8 cellular contexts compared by ENCODE assay signal in genomic region chr10:47894571-47894970, GRCh38. TPM values are rescaled to one million over a fixed set of nuclear protein-coding genes. Genes with fewer than 3 reads are reported as not detected.
"Had no signal": no experiment of that assay in that cellular context is flagged by ENCODE, and none has a peak within 500 bp of the region (broad histone marks: within the 10 kb centered on the region; RNA-seq: fewer than 3 reads in every experiment).

No MANE protein-coding gene starts in this region.

RNA-seq across cellular contexts. Expression of gene NPY4R2, which starts 23.9 kb away (rescaled TPM):
- total RNA-seq: activated CD4-positive, alpha-beta T cell treated with anti-CD3 and anti-CD28 coated beads, Interleukin-2, amount 10 ng/mL, durations not matched to agents 24 days and 14 days; activated CD8-positive, alpha-beta memory T cell treated with anti-CD3 and anti-CD28 coated beads for 36 hours; activated CD8-positive, alpha-beta T cell treated with anti-CD3 and anti-CD28 coated beads for 36 hours; activated naive CD8-positive, alpha-beta T cell treated with anti-CD3 and anti-CD28 coated beads for 36 hours; activated T-cell treated with anti-CD3 and anti-CD28 coated beads, Interleukin-2, amount 50 U/mL, for 72 hours; activated T-helper 17 cell treated with anti-CD3 and anti-CD28 coated beads, Interleukin-2, amount 50 U/mL, for 72 hours; ascending aorta had no signal
- polyA plus RNA-seq: SK-N-SH had no signal
